Comparison of ENCODE assay signal across 13 cellular contexts in genomic region chr19:20278342-20278741, GRCh38.
DNase-seq lines count a peak whose midpoint lies in the region; ATAC-seq and TF ChIP-seq lines count a peak whose summit lies in the region.
"Had no signal": no experiment of that assay in that cellular context is flagged by ENCODE, and none has a peak within 500 bp of the region (broad histone marks: within the 10 kb centered on the region; RNA-seq: fewer than 3 reads in every experiment).

No MANE protein-coding gene starts in this region.

- intact Hi-C loops in dorsolateral prefrontal cortex (cut with DNase I), result no loop called here
- intact Hi-C loops in natural killer cell (cut with micrococcal nuclease), result no loop called here

- no peaks in the 10 kb centered on the region for H3K27me3 Mint-ChIP-seq in natural killer cell (ENCODE audit: low read depth in 2 of 2)
- H3K27me3 Mint-ChIP-seq in activated CD4-positive, alpha-beta T cell treated with anti-CD3 and anti-CD28 coated beads, Interleukin-2, amount 10 ng/mL, durations not matched to agents 7 days and 5 days, result no peaks in the 10 kb centered on the region
- H3K27me3 Mint-ChIP-seq: CD4-positive, CD25-positive, alpha-beta regulatory T cell had no signal

- peak in 12 of 56 donors; percentile 40 to 75 (median 59) for TF ChIP-seq CTCF in dorsolateral prefrontal cortex (IDR thresholded peaks at IDR 0.05 in 54 of 56, conservative IDR thresholded peaks at IDR 0.05 in 2 of 56; ENCODE audit: low read depth in 1 of 56, partially characterized antibody in 56 of 56)
- peak; percentile 35 for TF ChIP-seq CTCF in neutrophil (IDR thresholded peaks at IDR 0.05)
- TF ChIP-seq CTCF in natural killer cell (IDR thresholded peaks at IDR 0.05), result no peak

- H3K9me3 ChIP-seq in neutrophil, result no peaks in the 10 kb centered on the region

- H3K36me3 Mint-ChIP-seq in natural killer cell, result no peaks in the 10 kb centered on the region
- no peaks in the 10 kb centered on the region for H3K36me3 Mint-ChIP-seq in activated CD4-positive, alpha-beta T cell treated with anti-CD3 and anti-CD28 coated beads, Interleukin-2, amount 10 ng/mL, durations not matched to agents 7 days and 5 days (ENCODE audit: low read depth)
- H3K36me3 Mint-ChIP-seq: CD4-positive, CD25-positive, alpha-beta regulatory T cell had no signal

- H3K4me3 Mint-ChIP-seq in natural killer cell, result no peak overlapping the region
- no peak overlapping the region for H3K4me3 Mint-ChIP-seq in activated CD4-positive, alpha-beta T cell treated with anti-CD3 and anti-CD28 coated beads, Interleukin-2, amount 10 ng/mL, durations not matched to agents 7 days and 5 days
- H3K4me3 Mint-ChIP-seq: CD4-positive, CD25-positive, alpha-beta regulatory T cell had no signal

- peaks cover 3 to 10% of the 10 kb centered on the region in 2 donors for H3K9me3 Mint-ChIP-seq in natural killer cell
- H3K9me3 Mint-ChIP-seq in activated CD4-positive, alpha-beta T cell treated with anti-CD3 and anti-CD28 coated beads, Interleukin-2, amount 10 ng/mL, durations not matched to agents 7 days and 5 days, result peaks cover 11% of the 10 kb centered on the region

- H3K27me3 ChIP-seq in dorsolateral prefrontal cortex (no peaks in the 10 kb centered on the region), neutrophil (no peaks in the 10 kb centered on the region)

- no peaks in the 10 kb centered on the region for H3K4me1 ChIP-seq in neutrophil (ENCODE audit: control insufficient read depth in 1 of 2, insufficient read depth in 1 of 2, low read depth in 1 of 2, low read length in 1 of 2)

- ATAC-seq in natural killer cell, result no peak

- H3K36me3 ChIP-seq in neutrophil, result no peaks in the 10 kb centered on the region

- peak overlapping the region in 47 of 59 donors; percentile 58 to 99 (median 91) for H3K27ac ChIP-seq in dorsolateral prefrontal cortex
- H3K27ac ChIP-seq in neutrophil, result no peak overlapping the region
- H3K27ac ChIP-seq: skin epidermis had no signal

- POLR2A ChIA-PET in activated CD4-positive, alpha-beta T cell treated with anti-CD3 and anti-CD28 coated beads, Interleukin-2, amount 10 ng/mL, durations not matched to agents 7 days and 5 days (lab: Charles Lee), result no interaction called here

- DNase-seq in DMS114 treated with DMSO at 0.1 percent for 48 hours (lab: John Stamatoyannopoulos, UW; ENCODE audit: unreplicated experiment), result peak; percentile 6
- peak; percentile 64 for DNase-seq in NAMALWA (ENCODE audit: low spot score)
- DNase-seq in dorsolateral prefrontal cortex, result no peak
- DNase-seq in natural killer cell, result no peak
- DNase-seq in medulla oblongata (ENCODE audit: extremely low spot score), result no peak
- DNase-seq in activated CD4-positive, alpha-beta T cell treated with anti-CD3 and anti-CD28 coated beads, Interleukin-2, amount 10 ng/mL, durations not matched to agents 7 days and 5 days, result no peak
- no peak for DNase-seq in NCI-H1694 treated with DMSO at 0.1 percent for 48 hours (lab: John Stamatoyannopoulos, UW)
- DNase-seq: activated effector memory CD4-positive, alpha-beta T cell treated with Interleukin-2 at 50 U/mL for 16 hours; CD4-positive, CD25-positive, alpha-beta regulatory T cell; NCI-H1436 treated with DMSO at 0.1 percent for 48 hours; RPMI8226 had no signal

- CTCF ChIA-PET in activated CD4-positive, alpha-beta T cell treated with anti-CD3 and anti-CD28 coated beads, Interleukin-2, amount 10 ng/mL, durations not matched to agents 7 days and 5 days (lab: Charles Lee), result no interaction called here

- H3K27ac Mint-ChIP-seq in natural killer cell, result no peak overlapping the region
- no peak overlapping the region for H3K27ac Mint-ChIP-seq in activated CD4-positive, alpha-beta T cell treated with anti-CD3 and anti-CD28 coated beads, Interleukin-2, amount 10 ng/mL, durations not matched to agents 7 days and 5 days
- H3K27ac Mint-ChIP-seq: CD4-positive, CD25-positive, alpha-beta regulatory T cell had no signal

- H3K4me3 ChIP-seq in dorsolateral prefrontal cortex (no peak overlapping the region), neutrophil (ENCODE audit: low read depth in 1 of 2, low read length in 1 of 2) (no peak overlapping the region)
- H3K4me3 ChIP-seq: skin epidermis had no signal

- H3K4me1 Mint-ChIP-seq in natural killer cell, result no peaks in the 10 kb centered on the region
- H3K4me1 Mint-ChIP-seq in activated CD4-positive, alpha-beta T cell treated with anti-CD3 and anti-CD28 coated beads, Interleukin-2, amount 10 ng/mL, durations not matched to agents 7 days and 5 days, result no peaks in the 10 kb centered on the region

Comparison
In these comparisons a context has a peak if more than half of its experiments do, and no peak if none do; other contexts are left out.
1. DNase-seq: peak in DMS114 treated with DMSO at 0.1 percent for 48 hours (single experiment) and NAMALWA (single experiment); none in dorsolateral prefrontal cortex (0 of 10), natural killer cell (single experiment), medulla oblongata (single experiment), activated CD4-positive, alpha-beta T cell treated with anti-CD3 and anti-CD28 coated beads, Interleukin-2, amount 10 ng/mL, durations not matched to agents 7 days and 5 days (single experiment) and NCI-H1694 treated with DMSO at 0.1 percent for 48 hours (single experiment).